In the genomic region with DNA sequence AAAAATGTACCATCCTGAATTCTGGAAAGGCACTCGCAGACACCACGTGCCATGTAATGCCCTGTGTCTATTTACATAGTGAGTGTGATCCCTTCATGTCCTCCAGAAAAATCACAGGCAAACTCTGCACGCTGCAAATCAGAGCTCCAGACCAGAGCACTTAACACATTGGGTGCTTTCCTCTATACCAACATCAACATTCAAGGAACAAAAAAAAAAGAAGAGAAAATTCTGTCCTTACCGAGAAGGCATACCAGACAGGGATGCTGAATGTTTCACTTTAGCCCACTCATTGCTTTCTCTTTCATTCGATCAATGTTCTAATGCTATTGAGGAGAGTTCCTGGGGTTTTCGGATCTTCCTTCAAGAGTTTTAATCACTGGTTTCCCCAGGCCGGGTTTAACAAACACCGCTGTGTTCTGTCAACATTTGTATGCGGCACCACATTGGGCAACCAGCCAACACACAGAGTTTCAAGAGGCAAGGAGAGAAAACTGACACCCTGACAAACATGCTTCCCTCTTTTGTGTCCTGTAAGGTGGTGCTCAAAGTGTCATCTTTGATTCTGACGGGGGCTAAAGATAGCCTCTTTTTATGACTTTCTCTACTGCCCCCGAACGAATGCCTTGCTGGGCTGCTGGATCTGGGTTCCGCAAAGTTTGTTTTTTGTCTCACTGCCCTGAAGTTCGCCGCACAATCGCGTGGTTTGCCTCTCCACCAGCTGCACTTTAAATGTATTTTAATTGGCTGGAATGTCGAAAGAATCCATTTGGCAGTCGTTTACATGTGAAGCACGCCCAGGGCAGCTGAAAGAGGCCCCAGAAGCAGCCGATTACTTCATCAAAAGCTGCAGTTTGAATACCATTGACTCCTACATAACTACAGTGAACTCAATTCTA, we compare ENCODE assay signal across 8 cellular contexts.
DNase-seq lines count a peak whose midpoint lies in the region; ATAC-seq and TF ChIP-seq lines count a peak whose summit lies in the region.

No MANE protein-coding gene starts in this region.

- H3K27me3 ChIP-seq in osteoblast (ENCODE audit: insufficient read depth, low read length): no peaks in the 10 kb centered on the region
- no peaks in the 10 kb centered on the region for H3K27me3 ChIP-seq in CD8-positive, alpha-beta memory T cell (ENCODE audit: insufficient read depth, low read length, poor library complexity, severe bottlenecking)

- H3K27ac ChIP-seq in osteoblast (ENCODE audit: low read depth, low read length): peak overlapping the region; percentile 87
- H3K27ac ChIP-seq in CD8-positive, alpha-beta memory T cell (ENCODE audit: low read depth, low read length): no peak overlapping the region

- H3K4me3 Mint-ChIP-seq in glutamatergic neuron (ENCODE audit: unreplicated experiment): peak overlapping the region; percentile 23
- no peak overlapping the region for H3K4me3 Mint-ChIP-seq in CD8-positive, alpha-beta memory T cell

- H3K36me3 Mint-ChIP-seq in glutamatergic neuron (ENCODE audit: unreplicated experiment): no peaks in the 10 kb centered on the region
- H3K36me3 Mint-ChIP-seq in CD8-positive, alpha-beta memory T cell: no peaks in the 10 kb centered on the region

- POLR2A ChIA-PET in CD8-positive, alpha-beta memory T cell (lab: Charles Lee): no interaction called here

- H3K79me2 ChIP-seq in osteoblast (ENCODE audit: insufficient read depth, low read length): no peaks in the 10 kb centered on the region

- H3K4me2 ChIP-seq in osteoblast (ENCODE audit: insufficient read depth, low read length): peak overlapping the region; percentile 89

- H3K27me3 Mint-ChIP-seq in glutamatergic neuron (ENCODE audit: unreplicated experiment): no peaks in the 10 kb centered on the region
- H3K27me3 Mint-ChIP-seq in CD8-positive, alpha-beta memory T cell: peaks cover 3 to 5% of the 10 kb centered on the region in 2 donors

- H3K9me3 Mint-ChIP-seq in glutamatergic neuron (ENCODE audit: unreplicated experiment): no peaks in the 10 kb centered on the region
- peaks cover 0 to 8% (median 0%) of the 10 kb centered on the region in 5 donors for H3K9me3 Mint-ChIP-seq in CD8-positive, alpha-beta memory T cell

- peak overlapping the region; percentile 77 for H2AFZ ChIP-seq in osteoblast (ENCODE audit: low read length)

- no peaks in the 10 kb centered on the region for H3K36me3 ChIP-seq in osteoblast (ENCODE audit: insufficient read depth, low read length)
- no peaks in the 10 kb centered on the region for H3K36me3 ChIP-seq in CD8-positive, alpha-beta memory T cell (ENCODE audit: insufficient read depth, low read length)

- no peak for ATAC-seq in GM18907 (IDR thresholded peaks at IDR 0.05; ENCODE audit: unreplicated experiment)

- H3K4me3 ChIP-seq in HFF-Myc (replicated peaks; ENCODE audit: low read depth, low read length) (peak overlapping the region; percentile 10), osteoblast (ENCODE audit: insufficient read depth, low read length) (peak overlapping the region; percentile 72)
- no peak overlapping the region for H3K4me3 ChIP-seq in CD8-positive, alpha-beta memory T cell (ENCODE audit: low read length)

- TF ChIP-seq CTCF in HFF-Myc (IDR thresholded peaks at IDR 0.05; ENCODE audit: low read depth, low read length, missing control alignments): no peak
- TF ChIP-seq CTCF in glutamatergic neuron (IDR thresholded peaks at IDR 0.05; ENCODE audit: partially characterized antibody, unreplicated experiment): no peak
- TF ChIP-seq CTCF in osteoblast (IDR thresholded peaks at IDR 0.05; ENCODE audit: extremely low read depth, low read depth, low read length): no peak

- CTCF ChIA-PET in CD8-positive, alpha-beta memory T cell (lab: Charles Lee): no interaction called here

- peaks cover 41% of the 10 kb centered on the region for H3K4me1 ChIP-seq in osteoblast (ENCODE audit: insufficient read depth, low read length)
- H3K4me1 ChIP-seq in CD8-positive, alpha-beta memory T cell (ENCODE audit: insufficient read depth, low read length): no peaks in the 10 kb centered on the region

- H3K27ac Mint-ChIP-seq in glutamatergic neuron (ENCODE audit: unreplicated experiment): no peak overlapping the region
- H3K27ac Mint-ChIP-seq in CD8-positive, alpha-beta memory T cell: no peak overlapping the region

- no peaks in the 10 kb centered on the region for H3K9me3 ChIP-seq in osteoblast (ENCODE audit: low read depth, low read length)
- no peaks in the 10 kb centered on the region for H3K9me3 ChIP-seq in CD8-positive, alpha-beta memory T cell (ENCODE audit: low read length)

- H4K20me1 ChIP-seq in osteoblast (ENCODE audit: insufficient read depth, low read length): no peaks in the 10 kb centered on the region

- DNase-seq in HFF-Myc (ENCODE audit: extremely low read depth, low read depth) (peak; percentile 7), SHP77 (lab: John Stamatoyannopoulos, UW) (peak; percentile 94 to 96), glutamatergic neuron (no peak), osteoblast (ENCODE audit: insufficient read length, low spot score, missing footprints) (peak; percentile 45), NOMO-1 (lab: John Stamatoyannopoulos, UW; ENCODE audit: unreplicated experiment in 2 of 2) (no peak), T-helper 9 cell (no peak)
- DNase-seq in CD8-positive, alpha-beta memory T cell: no peak

- peaks cover 14% of the 10 kb centered on the region for H3K4me1 Mint-ChIP-seq in glutamatergic neuron (ENCODE audit: low read depth, unreplicated experiment)
- no peaks in the 10 kb centered on the region for H3K4me1 Mint-ChIP-seq in CD8-positive, alpha-beta memory T cell

Comparison
In these comparisons a context has a peak if more than half of its experiments do, and no peak if none do; other contexts are left out.
1. DNase-seq: peak in HFF-Myc (single experiment), SHP77 (2 of 2) and osteoblast (single experiment); none in glutamatergic neuron (single experiment), CD8-positive, alpha-beta memory T cell (0 of 5), NOMO-1 (0 of 2) and T-helper 9 cell (single experiment).